In genomic region chr2:17104454-17104853, GRCh38 we compare ENCODE assay signal across 10 cellular contexts.
DNase-seq lines count a peak whose midpoint lies in the region; ATAC-seq and TF ChIP-seq lines count a peak whose summit lies in the region.
"Had no signal": no experiment of that assay in that cellular context is flagged by ENCODE, and none has a peak within 500 bp of the region (broad histone marks: within the 10 kb centered on the region; RNA-seq: fewer than 3 reads in every experiment).

No MANE protein-coding gene starts in this region.

- TF ChIP-seq CTCF in brain microvascular endothelial cell (IDR thresholded peaks at IDR 0.05; ENCODE audit: low read depth, low read length, missing control alignments) (no peak), lower lobe of right lung (IDR thresholded peaks at IDR 0.05) (no peak)

- H3K4me3 ChIP-seq in brain microvascular endothelial cell (ENCODE audit: low read depth, low read length) (no peak overlapping the region), lower lobe of right lung (no peak overlapping the region)
- H3K4me3 ChIP-seq: suprapubic skin had no signal

- no peaks in the 10 kb centered on the region for H3K4me1 ChIP-seq in lower lobe of right lung
- H3K4me1 ChIP-seq: suprapubic skin had no signal

- H3K36me3 ChIP-seq in brain microvascular endothelial cell (replicated peaks) (no peaks in the 10 kb centered on the region), lower lobe of right lung (no peaks in the 10 kb centered on the region)
- H3K36me3 ChIP-seq: suprapubic skin had no signal

- ATAC-seq in GM19468 (IDR thresholded peaks at IDR 0.05; ENCODE audit: extremely low read depth, unreplicated experiment) (peak; percentile 45), HG03103 (IDR thresholded peaks at IDR 0.05; ENCODE audit: low read depth, unreplicated experiment) (peak; percentile 67), HG03439 (IDR thresholded peaks at IDR 0.05; ENCODE audit: unreplicated experiment) (no peak), lower lobe of right lung (no peak)

- in situ Hi-C loops in Caki2 (cut with HindIII; ENCODE audit: low pct_unique_long_range_greater_than_20kb, low sequenced_read_pairs) = no loop called here
- in situ Hi-C loops in brain microvascular endothelial cell (cut with HindIII; ENCODE audit: low pct_ligation_motif_present, low sequenced_read_pairs) = no loop called here

- H3K27me3 ChIP-seq in brain microvascular endothelial cell (replicated peaks) (no peaks in the 10 kb centered on the region), lower lobe of right lung (ENCODE audit: low read depth) (no peaks in the 10 kb centered on the region)
- H3K27me3 ChIP-seq: suprapubic skin had no signal

- intact Hi-C loops in lower lobe of right lung (cut with DNase I) = no loop called here

- H3K27ac ChIP-seq in brain microvascular endothelial cell (peak overlapping the region; percentile 63), lower lobe of right lung (no peak overlapping the region)
- H3K27ac ChIP-seq: suprapubic skin had no signal

- H3K9me3 ChIP-seq in lower lobe of right lung = no peaks in the 10 kb centered on the region
- H3K9me3 ChIP-seq: suprapubic skin had no signal

- DNase-seq in Caki2 (ENCODE audit: low read depth) = peak; percentile 27
- peak; percentile 72 for DNase-seq in brain microvascular endothelial cell
- DNase-seq in SHP77 treated with DMSO at 0.1 percent for 48 hours (lab: John Stamatoyannopoulos, UW) = no peak
- DNase-seq in lower lobe of right lung = no peak
- DNase-seq in mesenteric fat pad (ENCODE audit: low spot score) = no peak
- DNase-seq: aorta had no signal

Comparison
In these comparisons a context has a peak if more than half of its experiments do, and no peak if none do; other contexts are left out.
1. DNase-seq: peak in Caki2 (single experiment) and brain microvascular endothelial cell (single experiment); none in SHP77 treated with DMSO at 0.1 percent for 48 hours (single experiment), lower lobe of right lung (single experiment) and mesenteric fat pad (single experiment).
2. ATAC-seq: peak in GM19468 (single experiment) and HG03103 (single experiment); none in HG03439 (single experiment) and lower lobe of right lung (0 of 2).